17 cellular contexts compared by ENCODE assay signal in genomic region chr10:99236627-99237309, GRCh38. TPM values are rescaled to one million over a fixed set of nuclear protein-coding genes. Genes with fewer than 3 reads are reported as not detected.
DNase-seq lines count a peak whose midpoint lies in the region; ATAC-seq and TF ChIP-seq lines count a peak whose summit lies in the region.
"Had no signal": no experiment of that assay in that cellular context is flagged by ENCODE, and none has a peak within 500 bp of the region (broad histone marks: within the 10 kb centered on the region; RNA-seq: fewer than 3 reads in every experiment).

No MANE protein-coding gene starts in this region.

- H3K9me3 ChIP-seq in HUES48 (ENCODE audit: control insufficient read depth, insufficient read depth, low read length) (no peaks in the 10 kb centered on the region), iPS-20b (ENCODE audit: insufficient read depth, low read depth, low read length) (no peaks in the 10 kb centered on the region), sigmoid colon (no peaks in the 10 kb centered on the region)
- H3K9me3 ChIP-seq: psoas muscle had no signal

- H3K36me3 ChIP-seq in HUES48 (ENCODE audit: control insufficient read depth, insufficient read depth, low read length) (no peaks in the 10 kb centered on the region), iPS-20b (ENCODE audit: insufficient read depth, low read depth, low read length) (no peaks in the 10 kb centered on the region), sigmoid colon (no peaks in the 10 kb centered on the region)

- 24 to 33% methylated on average over 25 of the region's 25 CpGs for WGBS in sigmoid colon, 2 donors

- H3K27me3 ChIP-seq in HUES48 (ENCODE audit: control insufficient read depth, insufficient read depth, low read length) (peaks cover 70% of the 10 kb centered on the region), iPS-20b (ENCODE audit: insufficient read depth, low read length) (peaks cover 71% of the 10 kb centered on the region), sigmoid colon (peaks cover 42 to 71% (median 52%) of the 10 kb centered on the region in 3 donors)

- no peak for TF ChIP-seq CTCF in sigmoid colon (IDR thresholded peaks at IDR 0.05)

- H3K27ac ChIP-seq in HUES48 (ENCODE audit: low read depth, low read length): no peak overlapping the region
- no peak overlapping the region for H3K27ac ChIP-seq in iPS-20b (ENCODE audit: low read length)
- peak overlapping the region in 2 of 4 donors; percentile 33 to 91 for H3K27ac ChIP-seq in sigmoid colon
- H3K27ac ChIP-seq: psoas muscle had no signal

- H3K4me1 ChIP-seq in HUES48 (ENCODE audit: control insufficient read depth, insufficient read depth, low read length) (peaks cover 25% of the 10 kb centered on the region), iPS-20b (ENCODE audit: insufficient read depth, low read length) (peaks cover 22% of the 10 kb centered on the region; the same call in 1 of the 2 replicates), sigmoid colon (peaks cover 0 to 44% (median 38%) of the 10 kb centered on the region in 4 donors)

- no peak for TF ChIP-seq EP300 in sigmoid colon (IDR thresholded peaks at IDR 0.05)

- DNase-seq in ecto neural progenitor cell (ENCODE audit: low spot score) (peak; percentile 51), sigmoid colon (no peak), NCI-H1048 (lab: John Stamatoyannopoulos, UW) (no peak), HPDE6-E6E7 (ENCODE audit: extremely low spot score) (no peak)
- no peak for DNase-seq in activated CD4-positive, alpha-beta T cell treated with anti-CD3 and anti-CD28 coated beads, Interleukin-2, amount 50 U/mL, for 4 hours
- DNase-seq: activated effector memory CD4-positive, alpha-beta T cell treated with anti-CD3 and anti-CD28 coated beads, Interleukin-2, amount 50 U/mL, for 16 hours; GOT3; naive B cell; psoas muscle; SHP77; stimulated activated CD4-positive, alpha-beta T cell treated with anti-CD3 and anti-CD28 coated beads, Interleukin-15, amount 100 ng/mL, for 24 hours; stimulated activated naive CD8-positive, alpha-beta T cell treated with anti-CD3 and anti-CD28 coated beads, Interleukin-15, amount 100 ng/mL, for 72 hours had no signal

- no peak overlapping the region for H3K9ac ChIP-seq in HUES48 (ENCODE audit: low read depth, low read length)
- H3K9ac ChIP-seq in iPS-20b (ENCODE audit: low read depth, low read length): no peak overlapping the region

- no peak for ATAC-seq in GM18519 (IDR thresholded peaks at IDR 0.05; ENCODE audit: low FRiP score, unreplicated experiment)
- ATAC-seq: psoas muscle; stimulated activated naive CD8-positive, alpha-beta T cell treated with anti-CD3 and anti-CD28 coated beads, Interleukin-15, amount 100 ng/mL, for 72 hours had no signal

- H3K4me3 ChIP-seq in HUES48 (ENCODE audit: low read depth, low read length): peak overlapping the region; percentile 60
- peak overlapping the region; percentile 76 for H3K4me3 ChIP-seq in iPS-20b (ENCODE audit: low read length)
- H3K4me3 ChIP-seq in sigmoid colon: peak overlapping the region in 3 of 4 donors; percentile 16 to 44 (median 38)

- TF ChIP-seq POLR2A in sigmoid colon (IDR thresholded peaks at IDR 0.05): no peak

- intact Hi-C loops in sigmoid colon (cut with DNase I): no loop called here

RNA-seq across cellular contexts. Expression of gene HPSE2, which starts 1.1 kb away (rescaled TPM):
- total RNA-seq in sigmoid colon: 10 to 100 TPM in 1 of 4 donors, 1 to 10 TPM in 3; 4.8 to 11.8 (median 5.1) TPM
- under 1 TPM; under 0.01 to 0.92 (median 0.52) TPM for polyA plus RNA-seq in sigmoid colon
- total RNA-seq: T-helper 1 cell treated with Interleukin-12 subunit alpha and Interleukin-12 subunit beta and Interleukin-4 antibody, amounts not matched to agents 30 ng/mL and 1 ng/mL, for 36 hours had no signal
- polyA plus RNA-seq: liver had no signal
